8 cellular contexts compared by ENCODE assay signal in the genomic region with DNA sequence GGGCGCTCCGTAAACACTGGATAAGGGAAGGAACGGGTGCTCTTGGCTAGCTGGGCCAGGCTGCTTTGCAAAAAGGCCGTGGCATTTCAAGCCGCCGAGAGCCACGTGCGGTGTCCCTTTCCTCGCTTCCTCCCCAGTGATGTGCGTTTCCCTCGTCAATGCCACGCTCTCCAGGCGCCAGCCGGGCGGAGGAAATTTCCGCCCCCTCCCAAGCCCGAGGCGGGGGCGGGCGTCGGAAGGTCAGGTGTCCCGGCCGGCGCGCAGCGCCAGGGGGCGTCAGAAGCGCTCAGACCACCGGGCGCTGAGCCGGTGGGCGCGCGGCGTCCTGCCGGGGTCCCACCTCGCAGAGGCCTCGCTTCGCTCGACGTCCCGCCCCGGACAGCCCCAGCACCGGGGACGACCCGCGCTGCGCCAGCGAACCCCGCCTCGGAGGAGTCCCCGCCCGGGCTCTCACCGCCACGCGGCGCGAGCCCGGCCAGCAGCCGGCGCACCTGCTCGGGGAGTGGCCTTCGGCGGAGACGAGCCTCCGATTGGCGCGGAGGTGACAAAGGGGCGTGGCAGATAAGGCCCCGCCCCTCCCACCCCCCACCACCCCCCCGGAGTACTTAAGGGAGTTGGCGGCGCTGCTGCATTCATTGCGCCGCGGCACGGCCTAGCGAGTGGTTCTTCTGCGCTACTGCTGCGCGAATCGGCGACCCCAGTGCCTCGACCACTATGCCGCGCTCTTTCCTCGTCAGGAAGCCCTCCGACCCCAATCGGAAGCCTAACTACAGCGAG. TPM values are rescaled to one million over a fixed set of nuclear protein-coding genes. Genes with fewer than 3 reads are reported as not detected.
A peak's percentile ranks its signal among the peaks of the same experiment; 100 is the strongest.
DNase-seq lines count a peak whose midpoint lies in the region; ATAC-seq and TF ChIP-seq lines count a peak whose summit lies in the region.

Gene SNAI1 (plus strand): TSS at position 635 of the 777 bp plus-strand sequence. CDS start 80 bp downstream, at position 715.

- DNase-seq in CD14-positive monocyte (ENCODE audit: low spot score) (peak; percentile 81), HL-60 (ENCODE audit: low read depth in 1 of 2, low spot score in 1 of 2) (peak; percentile 68 to 79), NCI-H82 treated with DMSO at 0.1 percent for 48 hours (lab: John Stamatoyannopoulos, UW; ENCODE audit: unreplicated experiment) (peak; percentile 81), mesendoderm (peak; percentile 92)
- peak; percentile 88 for DNase-seq in activated CD8-positive, alpha-beta memory T cell treated with anti-CD3 and anti-CD28 coated beads for 24 hours
- DNase-seq in effector memory CD8-positive, alpha-beta T cell, result peak; percentile 73 to 81 (median 77)
- peak; percentile 73 for DNase-seq in stimulated activated CD8-positive, alpha-beta memory T cell treated with anti-CD3 and anti-CD28 coated beads, Interleukin-12 subunit alpha, Interleukin-12 subunit beta, amount 100 ng/mL, for 4 hours (ENCODE audit: low read depth)

- H3K79me2 ChIP-seq in mesendoderm (ENCODE audit: control insufficient read depth, insufficient read depth, low read length), result peaks cover 47% of the 10 kb centered on the region

- peak within 1 kb of the TSS; percentile 85 for H3K4me3 Mint-ChIP-seq in CD14-positive monocyte
- H3K4me3 Mint-ChIP-seq in effector memory CD8-positive, alpha-beta T cell, result peak within 1 kb of the TSS; percentile 64 to 73

- H2BK120ac ChIP-seq in mesendoderm (ENCODE audit: low read depth, low read length), result no peak within 1 kb of the TSS

- H3K4me1 ChIP-seq in mesendoderm (ENCODE audit: control insufficient read depth, low read depth, low read length), result peaks cover 14% of the 10 kb centered on the region

- peak within 1 kb of the TSS; percentile 98 for H3K9ac ChIP-seq in mesendoderm (ENCODE audit: low read length)

- H3K36me3 ChIP-seq in mesendoderm (ENCODE audit: control insufficient read depth, insufficient read depth, low read length), result peaks cover 3% of the 10 kb centered on the region

- peak within 1 kb of the TSS; percentile 97 for H3K56ac ChIP-seq in mesendoderm (ENCODE audit: low read length)

- H3K9me3 Mint-ChIP-seq in CD14-positive monocyte, result no peaks in the 10 kb centered on the region
- H3K9me3 Mint-ChIP-seq in effector memory CD8-positive, alpha-beta T cell, result no peaks in the 10 kb centered on the region

- peak within 1 kb of the TSS; percentile 46 to 90 (median 85) for H3K27ac Mint-ChIP-seq in CD14-positive monocyte
- peak within 1 kb of the TSS; percentile 35 to 71 for H3K27ac Mint-ChIP-seq in effector memory CD8-positive, alpha-beta T cell

- peaks cover 10% of the 10 kb centered on the region for H3K79me1 ChIP-seq in mesendoderm (ENCODE audit: low read length)

- no peak within 1 kb of the TSS for H2AK5ac ChIP-seq in mesendoderm (ENCODE audit: low read length)

- peak within 1 kb of the TSS; percentile 17 for H3K23ac ChIP-seq in mesendoderm (ENCODE audit: low read length)

- peak within 1 kb of the TSS; percentile 60 for H3K4ac ChIP-seq in mesendoderm (ENCODE audit: low read depth, low read length)

- peak within 1 kb of the TSS; percentile 29 for H3K18ac ChIP-seq in mesendoderm (ENCODE audit: low read length)

- H4K8ac ChIP-seq in mesendoderm (ENCODE audit: low read depth, low read length), result no peak within 1 kb of the TSS

- H3K4me3 ChIP-seq in HL-60 (replicated peaks; ENCODE audit: insufficient read depth, low read length) (peak within 1 kb of the TSS; percentile 40), mesendoderm (ENCODE audit: low read length) (peak within 1 kb of the TSS; percentile 93)

- peak; percentile 68 for ATAC-seq in GM19372 (IDR thresholded peaks at IDR 0.05; ENCODE audit: low read depth, unreplicated experiment)
- ATAC-seq in effector memory CD8-positive, alpha-beta T cell (replicated peaks), result peak; percentile 93

- TF ChIP-seq CTCF in CD14-positive monocyte (IDR thresholded peaks at IDR 0.05) (peak; percentile 56), HL-60 (IDR thresholded peaks at IDR 0.05; ENCODE audit: insufficient read depth, low read length) (no peak)

- H3K27me3 Mint-ChIP-seq in CD14-positive monocyte (ENCODE audit: low read depth in 3 of 3), result peaks cover 19 to 27% (median 22%) of the 10 kb centered on the region in 3 donors
- H3K27me3 Mint-ChIP-seq in effector memory CD8-positive, alpha-beta T cell, result peaks cover 0 to 10% of the 10 kb centered on the region in 2 donors

- peak within 1 kb of the TSS; percentile 76 for H2BK5ac ChIP-seq in mesendoderm (ENCODE audit: low read length)

- intact Hi-C loops in CD14-positive monocyte (cut with micrococcal nuclease), result no loop called here

- no peak within 1 kb of the TSS for H2BK15ac ChIP-seq in mesendoderm (replicated peaks; ENCODE audit: low read depth)

- no peak within 1 kb of the TSS for H4K5ac ChIP-seq in mesendoderm (ENCODE audit: low read length)

- H3K4me2 ChIP-seq in mesendoderm (ENCODE audit: low read length), result peak within 1 kb of the TSS; percentile 71

- H3K27ac ChIP-seq in HL-60 (replicated peaks) (peak within 1 kb of the TSS; percentile 31; the same call in 1 of the 2 replicates), mesendoderm (ENCODE audit: low read depth, low read length) (no peak within 1 kb of the TSS)

- H3K27me3 ChIP-seq in HL-60 (ENCODE audit: insufficient read depth, poor library complexity, severe bottlenecking) (no peaks in the 10 kb centered on the region), mesendoderm (ENCODE audit: insufficient read depth, low read length, poor library complexity) (no peaks in the 10 kb centered on the region)

- peaks cover 44% of the 10 kb centered on the region for H3K4me1 Mint-ChIP-seq in CD14-positive monocyte
- peaks cover 13 to 17% of the 10 kb centered on the region in 2 donors for H3K4me1 Mint-ChIP-seq in effector memory CD8-positive, alpha-beta T cell (ENCODE audit: low read depth in 2 of 2)

- WGBS in mesendoderm (ENCODE audit: extremely low coverage, insufficient coverage, low lambda C conversion rate), result no CpG with 5 or more reads among the region's 90 CpGs

- H3K36me3 Mint-ChIP-seq in CD14-positive monocyte, result peaks cover 16 to 19% of the 10 kb centered on the region in 2 donors
- peaks cover 14% of the 10 kb centered on the region for H3K36me3 Mint-ChIP-seq in effector memory CD8-positive, alpha-beta T cell (ENCODE audit: insufficient read depth)

RNA-seq across cellular contexts. Expression of gene SNAI1, which starts in this region (rescaled TPM):
- 1 to 10 TPM; 2.4 to 2.6 TPM for polyA plus RNA-seq in CD14-positive monocyte
- 23.6 TPM for polyA plus RNA-seq in mesendoderm (2013, experiment 1 of 2)
- polyA plus RNA-seq in mesendoderm (2013, experiment 2 of 2), result 20.7 TPM
